ENCODE assay signal across 8 cellular contexts in the genomic region with DNA sequence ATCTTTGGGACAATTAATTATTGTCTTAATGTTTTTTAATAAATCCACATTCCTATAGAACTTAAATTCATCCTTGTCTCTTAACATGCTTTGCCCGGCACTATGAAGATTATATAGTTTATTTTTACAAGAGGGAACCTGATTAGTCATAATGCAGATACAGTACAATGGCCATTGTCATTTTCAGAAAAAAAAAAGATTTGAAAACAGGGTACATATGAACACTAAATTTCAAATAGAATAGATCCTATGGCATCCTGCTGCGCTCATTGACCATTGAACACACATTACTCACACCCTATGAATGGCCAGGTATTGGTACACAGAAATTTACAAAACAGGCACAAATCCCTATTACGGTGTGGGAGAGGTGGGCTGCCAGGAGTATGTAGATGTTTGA. TPM values are rescaled to one million over a fixed set of nuclear protein-coding genes. Genes with fewer than 3 reads are reported as not detected.
DNase-seq lines count a peak whose midpoint lies in the region; ATAC-seq, FAIRE-seq and TF ChIP-seq lines count a peak whose summit lies in the region.

No MANE protein-coding gene starts in this region.

- CTCF ChIA-PET in HCT116 (lab: Charles Lee): no interaction called here
- CTCF ChIA-PET in activated CD4-positive, alpha-beta memory T cell treated with anti-CD3 and anti-CD28 coated beads for 36 hours (lab: Charles Lee): no interaction called here

- H2AK5ac ChIP-seq in neuronal stem cell (ENCODE audit: low read depth, low read length): no peak overlapping the region

- H3K4ac ChIP-seq in neuronal stem cell (ENCODE audit: low read length): no peak overlapping the region

- H2BK120ac ChIP-seq in neuronal stem cell (ENCODE audit: low read depth, low read length): no peak overlapping the region

- no peak for TF ChIP-seq CTCF in HCT116 (IDR thresholded peaks at IDR 0.05 in 2 of 3, conservative IDR thresholded peaks at IDR 0.05 in 1 of 3; ENCODE audit: borderline replicate concordance in 1 of 3, insufficient read depth in 1 of 3, low read depth in 2 of 3, low read length in 2 of 3)
- no peak for TF ChIP-seq CTCF in hepatocyte (IDR thresholded peaks at IDR 0.05; ENCODE audit: poor library complexity)

- H3K9me3 ChIP-seq in HCT116 (ENCODE audit: control insufficient read depth in 1 of 2, insufficient read depth in 1 of 2, low read depth in 1 of 2, low read length in 2 of 2) (no peaks in the 10 kb centered on the region), hepatocyte (ENCODE audit: low read depth) (no peaks in the 10 kb centered on the region), small intestine (ENCODE audit: control insufficient read depth, low read depth) (no peaks in the 10 kb centered on the region), neuronal stem cell (replicated peaks in 1 of 2; ENCODE audit: control insufficient read depth in 2 of 2, insufficient read depth in 1 of 2, low read depth in 1 of 2, low read length in 2 of 2) (peaks cover 0 to 20% of the 10 kb centered on the region in 2 donors)

- H3K4me1 ChIP-seq in HCT116 (ENCODE audit: control insufficient read depth in 1 of 2, insufficient read depth in 2 of 2, low read length in 2 of 2) (peaks cover 21 to 46% of the 10 kb centered on the region in 2 experiments), hepatocyte (ENCODE audit: insufficient read depth) (peaks cover 8% of the 10 kb centered on the region), small intestine (ENCODE audit: control insufficient read depth in 2 of 2, insufficient read depth in 1 of 2, low read depth in 1 of 2, low read length in 1 of 2) (no peaks in the 10 kb centered on the region), neuronal stem cell (ENCODE audit: control insufficient read depth in 2 of 2, insufficient read depth in 1 of 2, low read depth in 1 of 2, low read length in 2 of 2) (peaks cover 6 to 12% of the 10 kb centered on the region in 2 donors)

- H3K9me3 Mint-ChIP-seq in activated CD4-positive, alpha-beta memory T cell treated with anti-CD3 and anti-CD28 coated beads for 36 hours: peaks cover 11% of the 10 kb centered on the region

- no peak overlapping the region for H3K18ac ChIP-seq in neuronal stem cell (ENCODE audit: low read length)

- no TSS peak for BruUV-seq in HCT116 (replicated peaks; lab: Mats Ljungman, UMichigan)

- H3K23ac ChIP-seq in neuronal stem cell (ENCODE audit: low read depth, low read length, poor library complexity): no peak overlapping the region

- no peaks in the 10 kb centered on the region for H3K79me1 ChIP-seq in neuronal stem cell (ENCODE audit: low read depth, low read length)

- no peak overlapping the region for H2BK12ac ChIP-seq in neuronal stem cell (ENCODE audit: low read length)

- DNase-seq in HCT116 (ENCODE audit: low read depth, low spot score) (no peak), hepatocyte (ENCODE audit: low spot score) (no peak), small intestine (no peak), dermis blood vessel endothelial cell (no peak), neuronal stem cell (ENCODE audit: low spot score) (no peak)
- DNase-seq in activated CD4-positive, alpha-beta memory T cell treated with anti-CD3 and anti-CD28 coated beads for 36 hours: no peak

- peaks cover 18% of the 10 kb centered on the region for H3K4me1 Mint-ChIP-seq in activated CD4-positive, alpha-beta memory T cell treated with anti-CD3 and anti-CD28 coated beads for 36 hours (ENCODE audit: low read depth)

- no peak overlapping the region for H2BK5ac ChIP-seq in neuronal stem cell (ENCODE audit: low read length)

- no peak overlapping the region for H4K91ac ChIP-seq in neuronal stem cell (ENCODE audit: low read depth, low read length, poor library complexity)

- H3K27me3 ChIP-seq in HCT116 (ENCODE audit: insufficient read depth, low read length): no peaks in the 10 kb centered on the region
- H3K27me3 ChIP-seq in hepatocyte: no peaks in the 10 kb centered on the region
- H3K27me3 ChIP-seq in small intestine (ENCODE audit: control insufficient read depth in 2 of 2, insufficient read depth in 2 of 2, low read length in 2 of 2): no peaks in the 10 kb centered on the region
- peaks cover 0 to 3% (median 0%) of the 10 kb centered on the region in 3 experiments for H3K27me3 ChIP-seq in neuronal stem cell (ENCODE audit: control insufficient read depth in 3 of 3, insufficient read depth in 3 of 3, low read depth in 1 of 3, low read length in 3 of 3)

- peaks cover 2 to 17% of the 10 kb centered on the region in 2 experiments for H3K36me3 ChIP-seq in HCT116 (ENCODE audit: control insufficient read depth in 1 of 2, insufficient read depth in 2 of 2, low read length in 2 of 2)
- no peaks in the 10 kb centered on the region for H3K36me3 ChIP-seq in hepatocyte (replicated peaks; ENCODE audit: insufficient read depth, low read depth)
- no peaks in the 10 kb centered on the region for H3K36me3 ChIP-seq in small intestine (ENCODE audit: control insufficient read depth in 2 of 2, insufficient read depth in 2 of 2, low read length in 2 of 2)
- H3K36me3 ChIP-seq in neuronal stem cell (replicated peaks in 1 of 2; ENCODE audit: control insufficient read depth in 2 of 2, insufficient read depth in 2 of 2, low read length in 2 of 2): peaks cover 0 to 7% of the 10 kb centered on the region in 2 donors

- peak overlapping the region; percentile 93 for H3K9ac ChIP-seq in HCT116 (ENCODE audit: low read length)
- H3K9ac ChIP-seq in neuronal stem cell (ENCODE audit: low read depth, low read length, poor library complexity): no peak overlapping the region

- peaks cover 2% of the 10 kb centered on the region for H3K27me3 Mint-ChIP-seq in activated CD4-positive, alpha-beta memory T cell treated with anti-CD3 and anti-CD28 coated beads for 36 hours

- H3K14ac ChIP-seq in neuronal stem cell (ENCODE audit: low read length): no peak overlapping the region

- RAD21 ChIA-PET in HCT116 (lab: Charles Lee; ENCODE audit: low non-redundant PET in 1 of 2, low total read pairs in 2 of 2, uncharacterized antibody in 2 of 2, unreplicated experiment in 2 of 2): no interaction called here

- H3K79me2 ChIP-seq in HCT116 (ENCODE audit: insufficient read depth, low read length): peaks cover 30% of the 10 kb centered on the region
- H3K79me2 ChIP-seq in hepatocyte: peaks cover 29% of the 10 kb centered on the region

- peaks cover 34% of the 10 kb centered on the region for H3K36me3 Mint-ChIP-seq in activated CD4-positive, alpha-beta memory T cell treated with anti-CD3 and anti-CD28 coated beads for 36 hours

- H3K27ac Mint-ChIP-seq in activated CD4-positive, alpha-beta memory T cell treated with anti-CD3 and anti-CD28 coated beads for 36 hours: peak overlapping the region; percentile 98

- H4K20me1 ChIP-seq in HCT116 (ENCODE audit: insufficient read depth): peaks cover 5% of the 10 kb centered on the region; the same call in 1 of the 2 replicates
- H4K20me1 ChIP-seq in hepatocyte (ENCODE audit: insufficient read depth, poor library complexity, severe bottlenecking): peaks cover 21% of the 10 kb centered on the region

- 86% methylated on average over 3 of the region's 3 CpGs for WGBS in hepatocyte (ENCODE audit: low lambda C conversion rate, missing lambda C conversion rate)
- WGBS in small intestine, 3 donors: 82 to 84% (median 83%) methylated on average over 3 of the region's 3 CpGs
- WGBS in neuronal stem cell (ENCODE audit: extremely low coverage in 2 of 2, insufficient read length in 2 of 2, insufficient replicate concordance in 1 of 2), 2 donors: no CpG with 5 or more reads among the region's 3 CpGs

- H3K4me2 ChIP-seq in HCT116 (ENCODE audit: low read length) (peak overlapping the region; percentile 96), hepatocyte (peak overlapping the region; percentile 85), neuronal stem cell (ENCODE audit: insufficient read depth, low read length, poor library complexity, severe bottlenecking) (no peak overlapping the region)

- no peak overlapping the region for H2BK15ac ChIP-seq in neuronal stem cell (ENCODE audit: low read length)

- H3K4me3 Mint-ChIP-seq in activated CD4-positive, alpha-beta memory T cell treated with anti-CD3 and anti-CD28 coated beads for 36 hours: peak overlapping the region; percentile 96

- POLR2A ChIA-PET in HCT116 (lab: Charles Lee): no interaction called here
- POLR2A ChIA-PET in activated CD4-positive, alpha-beta memory T cell treated with anti-CD3 and anti-CD28 coated beads for 36 hours (lab: Charles Lee): interaction anchor here (7.2 kb wide), 1 partner anchor 22 kb away, joined by 405 read pairs; no protein-coding TSS in a partner anchor

- H3K9me2 ChIP-seq in HCT116 (ENCODE audit: insufficient read depth) (no peaks in the 10 kb centered on the region), hepatocyte (replicated peaks; ENCODE audit: insufficient read depth) (no peaks in the 10 kb centered on the region)

- ATAC-seq in HCT116 (no peak), HG03442 (IDR thresholded peaks at IDR 0.05; ENCODE audit: unreplicated experiment) (no peak)
- no peak for ATAC-seq in activated CD4-positive, CD25-positive, alpha-beta regulatory T cell treated with anti-CD3 and anti-CD28 coated beads, Interleukin-2, amount 50 U/mL, for 24 hours

- H3K4me3 ChIP-seq in HCT116 (replicated peaks in 1 of 2; ENCODE audit: low read depth in 1 of 2, low read length in 2 of 2) (no peak overlapping the region; a peak in 1 of 4 replicates), hepatocyte (no peak overlapping the region), small intestine (ENCODE audit: low read depth in 1 of 2, low read length in 2 of 2) (no peak overlapping the region), neuronal stem cell (ENCODE audit: low read length in 2 of 2) (no peak overlapping the region)

- peak overlapping the region; percentile 98 for H3K27ac ChIP-seq in HCT116 (ENCODE audit: low read depth, low read length)
- peak overlapping the region; percentile 98 for H3K27ac ChIP-seq in hepatocyte
- peak overlapping the region; percentile 83 to 90 for H3K27ac ChIP-seq in small intestine (ENCODE audit: low read depth in 1 of 2, low read length in 1 of 2)
- no peak overlapping the region for H3K27ac ChIP-seq in neuronal stem cell (replicated peaks; ENCODE audit: low read length)

- intact Hi-C loops in HCT116 (cut with micrococcal nuclease): loop anchor here (2.0 to 10.0 kb wide), 3 partner anchors 18 to 875 kb away; no protein-coding TSS in a partner anchor
- intact Hi-C loops in activated CD4-positive, alpha-beta memory T cell treated with anti-CD3 and anti-CD28 coated beads for 36 hours (cut with micrococcal nuclease): no loop called here

- TF ChIP-seq RAD21 in HCT116 (IDR thresholded peaks at IDR 0.05; ENCODE audit: low read depth): no peak

- TF ChIP-seq POLR2A in HCT116 (IDR thresholded peaks at IDR 0.05; ENCODE audit: borderline replicate concordance, extremely low read depth, insufficient read depth, insufficient read length): no peak

- no peak for FAIRE-seq in small intestine (lab: Jason Lieb, UNC)

- H4K8ac ChIP-seq in neuronal stem cell (ENCODE audit: low read depth, low read length): no peak overlapping the region

- H2AFZ ChIP-seq in HCT116 (ENCODE audit: low read depth, low read length, poor library complexity, severe bottlenecking) (no peak overlapping the region), hepatocyte (no peak overlapping the region), neuronal stem cell (ENCODE audit: low read length) (no peak overlapping the region)

RNA-seq across cellular contexts. Expression of a gene that starts 2.0 kb away (rescaled TPM):
- total RNA-seq in HCT116 (2021; ENCODE audit: unreplicated experiment): 82.2 TPM
- 119 and 155 TPM in 2 replicates for polyA plus RNA-seq in HCT116 (2012)
- 100 to 1,000 TPM; 144 to 151 TPM for total RNA-seq in activated CD4-positive, alpha-beta memory T cell treated with anti-CD3 and anti-CD28 coated beads for 36 hours
- total RNA-seq in hepatocyte: 157 and 187 TPM in 2 replicates
- 602 and 816 TPM in 2 replicates for polyA plus RNA-seq in hepatocyte
- 10 to 100 TPM; 47.3 to 97.7 (median 63.0) TPM for polyA plus RNA-seq in small intestine
- 101 and 205 TPM in 2 replicates for total RNA-seq in dermis blood vessel endothelial cell
- polyA plus RNA-seq in neuronal stem cell (2013, experiment 1 of 2): 12.9 TPM
- 13.2 TPM for polyA plus RNA-seq in neuronal stem cell (2013, experiment 2 of 2)
